In genomic region chr1:44786138-44786840, GRCh38 we compare ENCODE assay signal across 1 cellular context.
TF ChIP-seq lines count a peak whose summit lies in the region.

No MANE protein-coding gene starts in this region.

TF ChIP-seq in HepG2, 621 proteins besides CTCF, POLR2A, EP300 and RAD21 (continued from another document):
- TF ChIP-seq NR0B2 (CRISPR knock-in tag; IDR thresholded peaks at IDR 0.05) (peak; percentile 80; the same call in 1 of the 2 replicates), ZNF546 (CRISPR knock-in tag; conservative IDR thresholded peaks at IDR 0.05) (0 out of 2 replicates have a peak, but pooled peaks have one; percentile 38), ZNF354B (CRISPR knock-in tag; IDR thresholded peaks at IDR 0.05) (no peak), ZBTB21 (CRISPR knock-in tag; IDR thresholded peaks at IDR 0.05) (no peak)
- TF ChIP-seq, protein P1, sequence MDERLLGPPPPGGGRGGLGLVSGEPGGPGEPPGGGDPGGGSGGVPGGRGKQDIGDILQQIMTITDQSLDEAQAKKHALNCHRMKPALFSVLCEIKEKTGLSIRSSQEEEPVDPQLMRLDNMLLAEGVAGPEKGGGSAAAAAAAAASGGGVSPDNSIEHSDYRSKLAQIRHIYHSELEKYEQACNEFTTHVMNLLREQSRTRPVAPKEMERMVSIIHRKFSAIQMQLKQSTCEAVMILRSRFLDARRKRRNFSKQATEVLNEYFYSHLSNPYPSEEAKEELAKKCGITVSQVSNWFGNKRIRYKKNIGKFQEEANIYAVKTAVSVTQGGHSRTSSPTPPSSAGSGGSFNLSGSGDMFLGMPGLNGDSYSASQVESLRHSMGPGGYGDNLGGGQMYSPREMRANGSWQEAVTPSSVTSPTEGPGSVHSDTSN (CRISPR knock-in tag; IDR thresholded peaks at IDR 0.05): no peak
TF ChIP-seq in HepG2: peak in this region for 131.
